20 cellular contexts compared by ENCODE assay signal in the genomic region with DNA sequence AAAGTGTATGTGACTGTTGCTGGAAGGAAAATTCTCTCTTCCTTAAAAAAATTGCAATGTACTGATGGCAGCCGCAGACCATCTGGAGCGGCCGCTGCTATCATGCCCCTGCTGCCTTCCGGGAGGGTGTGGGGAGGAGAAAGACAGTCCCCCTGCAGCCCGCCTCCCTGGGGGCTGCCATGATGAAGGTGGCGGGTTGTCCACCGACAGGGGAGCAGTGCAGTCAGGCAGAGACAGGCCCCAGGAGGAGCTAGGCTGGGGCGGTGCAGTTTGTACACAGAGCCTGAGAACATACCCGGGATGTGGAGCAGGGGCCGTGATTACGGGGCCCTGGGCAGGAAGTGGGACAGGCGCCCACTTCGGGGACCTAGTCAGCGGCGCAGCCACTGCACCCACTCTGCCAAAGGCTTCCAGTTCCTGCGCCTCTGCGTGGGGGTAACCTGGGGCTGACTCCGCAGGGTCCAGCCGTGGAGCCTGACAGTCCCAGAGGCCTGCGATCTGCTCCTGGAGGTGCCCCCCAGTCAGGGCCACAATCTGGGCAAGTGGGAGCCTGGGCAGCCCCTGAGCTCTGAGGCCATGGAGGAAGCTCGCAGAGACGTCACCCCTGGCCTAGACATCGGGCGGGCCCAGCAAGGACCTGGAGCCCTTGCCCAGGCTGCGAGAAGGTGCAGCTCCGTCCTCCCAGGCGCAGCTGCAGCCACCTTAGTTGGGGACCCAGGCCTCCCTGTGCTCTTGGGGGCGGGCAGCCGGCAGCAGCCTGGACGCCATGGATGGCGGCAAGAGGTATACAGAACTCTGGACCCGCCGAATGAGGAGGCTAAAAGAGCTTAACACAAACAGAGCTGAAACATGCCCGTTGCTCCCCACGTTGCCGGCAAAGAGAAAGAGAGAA.
"Had no signal": no experiment of that assay in that cellular context is flagged by ENCODE, and none has a peak within 500 bp of the region (broad histone marks: within the 10 kb centered on the region; RNA-seq: fewer than 3 reads in every experiment).

No MANE protein-coding gene starts in this region.

- H3K4me1 ChIP-seq: thyroid gland had no signal

- DNase-seq: activated B cell treated with CpG ODN at 0.5 μM for 24 hours; activated CD4-positive, alpha-beta memory T cell treated with anti-CD3 and anti-CD28 coated beads for 36 hours; activated CD4-positive, alpha-beta T cell treated with anti-CD3 and anti-CD28 coated beads for 36 hours; activated effector memory CD4-positive, alpha-beta T cell treated with Interleukin-2 at 50 U/mL for 16 hours; activated naive CD4-positive, alpha-beta T cell treated with anti-CD3 and anti-CD28 coated beads, Interleukin-2, amount 10 ng/mL, durations not matched to agents 7 days and 5 days; activated T-cell treated with anti-CD3 and anti-CD28 coated beads, Interleukin-2, amount 50 U/mL, for 48 hours; anterior cingulate cortex; effector CD4-positive, alpha-beta T cell; erythroblast; foreskin fibroblast; naive thymus-derived CD4-positive, alpha-beta T cell; retina; sigmoid colon; stimulated activated CD4-positive, alpha-beta T cell treated with anti-CD3 and anti-CD28 coated beads, Interleukin-15, amount 100 ng/mL, for 24 hours; stimulated activated naive CD4-positive, alpha-beta T cell; T-cell; thyroid gland had no signal

- H3K36me3 ChIP-seq: sigmoid colon, thyroid gland had no signal

- H3K27me3 ChIP-seq: sigmoid colon, thyroid gland had no signal

- ATAC-seq: activated CD4-positive, alpha-beta T cell treated with anti-CD3 and anti-CD28 coated beads for 36 hours; left lobe of liver; naive thymus-derived CD4-positive, alpha-beta T cell had no signal

- H3K4me3 ChIP-seq: lung, sigmoid colon, smooth muscle cell, thyroid gland had no signal

- H3K9me3 ChIP-seq: sigmoid colon, thyroid gland had no signal

- H3K27ac ChIP-seq: sigmoid colon, thyroid gland had no signal
